Comparison of ENCODE assay signal across 7 cellular contexts in genomic region chr5:176006819-176007218, GRCh38. TPM values are rescaled to one million over a fixed set of nuclear protein-coding genes. Genes with fewer than 3 reads are reported as not detected.
DNase-seq lines count a peak whose midpoint lies in the region; ATAC-seq, FAIRE-seq and TF ChIP-seq lines count a peak whose summit lies in the region.
"Not testable (repeated sequence)": the region's sequence is repeated elsewhere in the genome, so short reads cannot be mapped to it uniquely, and the experiment has no call there.

No MANE protein-coding gene starts in this region.

- H3K9me3 ChIP-seq in T-helper 17 cell (ENCODE audit: control insufficient read depth, low read length, poor library complexity, severe bottlenecking): not testable (repeated sequence)

- peak; percentile 33 for FAIRE-seq in GM12892 (lab: Jason Lieb, UNC)

- not testable (repeated sequence) for H3K9me3 Mint-ChIP-seq in activated CD8-positive, alpha-beta memory T cell treated with anti-CD3 and anti-CD28 coated beads, Interleukin-2, amount 10 ng/mL, durations not matched to agents 7 days and 5 days (ENCODE audit: low read depth); activated naive CD4-positive, alpha-beta T cell treated with anti-CD3 and anti-CD28 coated beads for 36 hours; activated naive CD8-positive, alpha-beta T cell treated with anti-CD3 and anti-CD28 coated beads, Interleukin-2, amount 50 U/mL, for 24 hours; naive B cell; stimulated activated naive CD8-positive, alpha-beta T cell treated with anti-CD3 and anti-CD28 coated beads, Interleukin-15, Interleukin-2, amounts not matched to agents 100 ng/mL and 50 ng/mL, for 24 hours

- DNase-seq in GM12892 (ENCODE audit: insufficient read length); T-helper 17 cell; activated CD8-positive, alpha-beta memory T cell treated with anti-CD3 and anti-CD28 coated beads, Interleukin-2, amount 10 ng/mL, durations not matched to agents 7 days and 5 days; activated naive CD4-positive, alpha-beta T cell treated with anti-CD3 and anti-CD28 coated beads for 36 hours; activated naive CD8-positive, alpha-beta T cell treated with anti-CD3 and anti-CD28 coated beads, Interleukin-2, amount 50 U/mL, for 24 hours; naive B cell: not testable (repeated sequence)

- CTCF ChIA-PET in activated CD8-positive, alpha-beta memory T cell treated with anti-CD3 and anti-CD28 coated beads, Interleukin-2, amount 10 ng/mL, durations not matched to agents 7 days and 5 days (lab: Charles Lee); activated naive CD4-positive, alpha-beta T cell treated with anti-CD3 and anti-CD28 coated beads for 36 hours (lab: Charles Lee): not testable (repeated sequence)

- H3K4me3 Mint-ChIP-seq in T-helper 17 cell (peak overlapping the region; percentile 74), naive B cell (peak overlapping the region in 6 of 8 donors; percentile 1 to 66 (median 46))
- peak overlapping the region; percentile 72 for H3K4me3 Mint-ChIP-seq in activated CD8-positive, alpha-beta memory T cell treated with anti-CD3 and anti-CD28 coated beads, Interleukin-2, amount 10 ng/mL, durations not matched to agents 7 days and 5 days
- peak overlapping the region; percentile 73 for H3K4me3 Mint-ChIP-seq in activated naive CD4-positive, alpha-beta T cell treated with anti-CD3 and anti-CD28 coated beads for 36 hours
- peak overlapping the region; percentile 73 for H3K4me3 Mint-ChIP-seq in activated naive CD8-positive, alpha-beta T cell treated with anti-CD3 and anti-CD28 coated beads, Interleukin-2, amount 50 U/mL, for 24 hours
- H3K4me3 Mint-ChIP-seq in stimulated activated naive CD8-positive, alpha-beta T cell treated with anti-CD3 and anti-CD28 coated beads, Interleukin-15, Interleukin-2, amounts not matched to agents 100 ng/mL and 50 ng/mL, for 24 hours: peak overlapping the region; percentile 55

- H3K27me3 Mint-ChIP-seq in T-helper 17 cell; activated CD8-positive, alpha-beta memory T cell treated with anti-CD3 and anti-CD28 coated beads, Interleukin-2, amount 10 ng/mL, durations not matched to agents 7 days and 5 days; activated naive CD4-positive, alpha-beta T cell treated with anti-CD3 and anti-CD28 coated beads for 36 hours (ENCODE audit: low read depth); activated naive CD8-positive, alpha-beta T cell treated with anti-CD3 and anti-CD28 coated beads, Interleukin-2, amount 50 U/mL, for 24 hours; naive B cell; stimulated activated naive CD8-positive, alpha-beta T cell treated with anti-CD3 and anti-CD28 coated beads, Interleukin-15, Interleukin-2, amounts not matched to agents 100 ng/mL and 50 ng/mL, for 24 hours: not testable (repeated sequence)

- peak overlapping the region; percentile 88 for H3K27ac Mint-ChIP-seq in T-helper 17 cell
- H3K27ac Mint-ChIP-seq in activated CD8-positive, alpha-beta memory T cell treated with anti-CD3 and anti-CD28 coated beads, Interleukin-2, amount 10 ng/mL, durations not matched to agents 7 days and 5 days: peak overlapping the region; percentile 85
- H3K27ac Mint-ChIP-seq in activated naive CD4-positive, alpha-beta T cell treated with anti-CD3 and anti-CD28 coated beads for 36 hours: peak overlapping the region; percentile 84
- H3K27ac Mint-ChIP-seq in activated naive CD8-positive, alpha-beta T cell treated with anti-CD3 and anti-CD28 coated beads, Interleukin-2, amount 50 U/mL, for 24 hours: peak overlapping the region; percentile 81
- peak overlapping the region in 2 of 6 donors; percentile 56 to 91 for H3K27ac Mint-ChIP-seq in naive B cell
- peak overlapping the region; percentile 50 for H3K27ac Mint-ChIP-seq in stimulated activated naive CD8-positive, alpha-beta T cell treated with anti-CD3 and anti-CD28 coated beads, Interleukin-15, Interleukin-2, amounts not matched to agents 100 ng/mL and 50 ng/mL, for 24 hours

- not testable (repeated sequence) for TF ChIP-seq POLR2A in GM12892 (IDR thresholded peaks at IDR 0.05; ENCODE audit: low read depth, low read length)

- ATAC-seq in T-helper 17 cell; activated naive CD8-positive, alpha-beta T cell treated with anti-CD3 and anti-CD28 coated beads, Interleukin-2, amount 50 U/mL, for 24 hours; naive B cell (ENCODE audit: low read depth in 2 of 2): not testable (repeated sequence)
- ATAC-seq in activated CD8-positive, alpha-beta memory T cell treated with anti-CD3 and anti-CD28 coated beads, Interleukin-2, amount 10 ng/mL, durations not matched to agents 7 days and 5 days: peak; percentile 7

- H3K36me3 Mint-ChIP-seq in T-helper 17 cell (ENCODE audit: low read depth); activated CD8-positive, alpha-beta memory T cell treated with anti-CD3 and anti-CD28 coated beads, Interleukin-2, amount 10 ng/mL, durations not matched to agents 7 days and 5 days; activated naive CD4-positive, alpha-beta T cell treated with anti-CD3 and anti-CD28 coated beads for 36 hours (ENCODE audit: low read depth); activated naive CD8-positive, alpha-beta T cell treated with anti-CD3 and anti-CD28 coated beads, Interleukin-2, amount 50 U/mL, for 24 hours (ENCODE audit: low read depth); naive B cell; stimulated activated naive CD8-positive, alpha-beta T cell treated with anti-CD3 and anti-CD28 coated beads, Interleukin-15, Interleukin-2, amounts not matched to agents 100 ng/mL and 50 ng/mL, for 24 hours (ENCODE audit: low read depth): not testable (repeated sequence)

- intact Hi-C loops in activated naive CD4-positive, alpha-beta T cell treated with anti-CD3 and anti-CD28 coated beads for 36 hours (cut with micrococcal nuclease): not testable (repeated sequence)

- H3K4me1 Mint-ChIP-seq in T-helper 17 cell (peaks cover 19% of the 10 kb centered on the region), naive B cell (peaks cover 5 to 12% (median 6%) of the 10 kb centered on the region in 3 donors)
- peaks cover 16% of the 10 kb centered on the region for H3K4me1 Mint-ChIP-seq in activated CD8-positive, alpha-beta memory T cell treated with anti-CD3 and anti-CD28 coated beads, Interleukin-2, amount 10 ng/mL, durations not matched to agents 7 days and 5 days
- peaks cover 20% of the 10 kb centered on the region for H3K4me1 Mint-ChIP-seq in activated naive CD4-positive, alpha-beta T cell treated with anti-CD3 and anti-CD28 coated beads for 36 hours (ENCODE audit: low read depth)
- H3K4me1 Mint-ChIP-seq in activated naive CD8-positive, alpha-beta T cell treated with anti-CD3 and anti-CD28 coated beads, Interleukin-2, amount 50 U/mL, for 24 hours: peaks cover 15% of the 10 kb centered on the region
- peaks cover 15% of the 10 kb centered on the region for H3K4me1 Mint-ChIP-seq in stimulated activated naive CD8-positive, alpha-beta T cell treated with anti-CD3 and anti-CD28 coated beads, Interleukin-15, Interleukin-2, amounts not matched to agents 100 ng/mL and 50 ng/mL, for 24 hours (ENCODE audit: low read depth)

RNA-seq across cellular contexts. Expression of gene THOC3, which starts 38.7 kb away (rescaled TPM):
- polyA plus RNA-seq in GM12892 (2012; ENCODE audit: missing spikeins): 72.5 TPM
- total RNA-seq in T-helper 17 cell: 100 to 1,000 TPM in 1 of 2 donors, 10 to 100 TPM in 1; 71.5 to 120 TPM
- 10 to 100 TPM; 61.0 to 69.4 TPM for total RNA-seq in activated CD8-positive, alpha-beta memory T cell treated with anti-CD3 and anti-CD28 coated beads, Interleukin-2, amount 10 ng/mL, durations not matched to agents 7 days and 5 days
- total RNA-seq in activated naive CD4-positive, alpha-beta T cell treated with anti-CD3 and anti-CD28 coated beads for 36 hours: 100 to 1,000 TPM; 153 to 160 TPM
- polyA plus RNA-seq in naive B cell (ENCODE audit: low read depth in 6 of 6): 10 to 100 TPM; 59.7 to 90.7 (median 77.2) TPM
